Comparison of ENCODE assay signal across 9 cellular contexts in the genomic region with DNA sequence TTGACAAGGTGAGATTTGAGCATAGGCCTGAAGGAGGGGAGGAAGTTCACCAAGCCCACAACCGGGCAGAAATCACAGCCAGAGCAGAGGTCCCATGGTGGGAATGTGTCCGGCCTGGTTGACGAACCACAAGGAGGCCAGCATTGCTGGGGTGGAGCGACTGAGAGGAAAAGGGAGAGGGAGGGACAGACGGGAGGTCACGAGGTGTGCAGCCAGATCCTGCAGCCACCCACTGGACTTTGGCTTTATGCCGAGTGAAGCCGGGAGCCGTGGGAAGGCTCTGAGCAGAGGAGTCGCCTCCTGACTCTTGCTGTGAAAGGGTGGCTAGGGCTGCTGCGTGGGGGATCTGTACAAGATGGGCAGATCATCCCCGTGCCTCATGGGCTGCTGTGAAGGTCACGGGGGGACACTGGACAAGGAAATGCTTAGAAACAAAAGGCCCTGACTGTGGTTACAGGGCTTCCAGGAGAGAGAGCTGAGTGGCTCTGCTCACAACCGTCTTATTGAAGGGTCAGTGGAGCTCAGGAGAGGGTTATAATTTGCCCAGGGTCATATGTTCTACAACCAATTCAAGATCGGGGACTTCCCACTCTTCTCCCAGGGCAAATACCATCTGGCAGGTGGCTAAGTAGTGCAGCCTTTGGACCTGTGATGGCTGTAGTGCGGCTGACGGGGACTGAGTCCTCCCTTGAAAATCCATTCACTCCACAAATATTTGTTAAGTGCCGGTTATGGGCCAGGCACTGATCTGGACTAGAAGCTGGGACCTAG. TPM values are rescaled to one million over a fixed set of nuclear protein-coding genes. Genes with fewer than 3 reads are reported as not detected.
A peak's percentile ranks its signal among the peaks of the same experiment; 100 is the strongest.
DNase-seq lines count a peak whose midpoint lies in the region; ATAC-seq and TF ChIP-seq lines count a peak whose summit lies in the region.
"Had no signal": no experiment of that assay in that cellular context is flagged by ENCODE, and none has a peak within 500 bp of the region (broad histone marks: within the 10 kb centered on the region; RNA-seq: fewer than 3 reads in every experiment).

No MANE protein-coding gene starts in this region.

- H3K27ac Mint-ChIP-seq in activated B cell treated with CpG ODN at 0.5 μM for 24 hours = peak overlapping the region; percentile 94
- peak overlapping the region; percentile 45 to 100 (median 98) for H3K27ac Mint-ChIP-seq in naive B cell
- H3K27ac Mint-ChIP-seq in naive thymus-derived CD4-positive, alpha-beta T cell = no peak overlapping the region

- DNase-seq in activated B cell treated with CpG ODN at 0.5 μM for 24 hours (no peak), Right ventricle myocardium inferior (ENCODE audit: missing footprints) (peak; percentile 74), naive B cell (no peak), upper lobe of left lung (peak in 1 of 2 donors; percentile 50)
- no peak for DNase-seq in naive thymus-derived CD4-positive, alpha-beta T cell
- DNase-seq: activated naive CD4-positive, alpha-beta T cell treated with anti-CD3 and anti-CD28 coated beads, Interleukin-2, amount 50 U/mL, for 16 hours; NCI-H526 had no signal

- POLR2A ChIA-PET in activated B cell treated with CpG ODN at 0.5 μM for 24 hours (lab: Charles Lee) = interaction anchor here (43.9 kb wide), 1 partner anchor 20 kb away, joined by 2478 read pairs; a partner anchor contains a TSS
- POLR2A ChIA-PET in naive thymus-derived CD4-positive, alpha-beta T cell (lab: Charles Lee) = no interaction called here

- no peaks in the 10 kb centered on the region for H3K27me3 ChIP-seq in upper lobe of left lung
- no peaks in the 10 kb centered on the region for H3K27me3 ChIP-seq in naive thymus-derived CD4-positive, alpha-beta T cell (ENCODE audit: control insufficient read depth in 2 of 2, insufficient read depth in 2 of 2, low read length in 2 of 2)

- H3K4me1 Mint-ChIP-seq in activated B cell treated with CpG ODN at 0.5 μM for 24 hours (peaks cover 59% of the 10 kb centered on the region), naive B cell (peaks cover 49 to 61% (median 61%) of the 10 kb centered on the region in 3 donors)
- peaks cover 0 to 5% (median 0%) of the 10 kb centered on the region in 7 donors for H3K4me1 Mint-ChIP-seq in naive thymus-derived CD4-positive, alpha-beta T cell

- peak overlapping the region in 3 of 4 donors; percentile 50 to 68 (median 54) for H3K27ac ChIP-seq in upper lobe of left lung
- no peak overlapping the region for H3K27ac ChIP-seq in naive thymus-derived CD4-positive, alpha-beta T cell (ENCODE audit: low read depth, low read length)

- ATAC-seq in activated B cell treated with CpG ODN at 0.5 μM for 24 hours (ENCODE audit: low read depth) (no peak), Right ventricle myocardium inferior (peak; percentile 74), naive B cell (ENCODE audit: low read depth in 2 of 2) (no peak), upper lobe of left lung (ENCODE audit: low FRiP score in 2 of 2) (peak; percentile 41 to 66), HG03095 (IDR thresholded peaks at IDR 0.05; ENCODE audit: unreplicated experiment) (no peak), HG02885 (IDR thresholded peaks at IDR 0.05; ENCODE audit: poor library complexity, unreplicated experiment) (no peak)
- ATAC-seq in naive thymus-derived CD4-positive, alpha-beta T cell = no peak

- TF ChIP-seq CTCF in activated B cell treated with CpG ODN at 0.5 μM for 24 hours (IDR thresholded peaks at IDR 0.05) = no peak
- no peak for TF ChIP-seq CTCF in upper lobe of left lung (IDR thresholded peaks at IDR 0.05)

- H3K27me3 Mint-ChIP-seq in activated B cell treated with CpG ODN at 0.5 μM for 24 hours (no peaks in the 10 kb centered on the region), naive B cell (no peaks in the 10 kb centered on the region)
- H3K27me3 Mint-ChIP-seq in naive thymus-derived CD4-positive, alpha-beta T cell = peaks cover 0 to 5% (median 0%) of the 10 kb centered on the region in 5 donors

- CTCF ChIA-PET in activated B cell treated with CpG ODN at 0.5 μM for 24 hours (lab: Charles Lee) = no interaction called here
- CTCF ChIA-PET in naive thymus-derived CD4-positive, alpha-beta T cell (lab: Charles Lee) = no interaction called here

- no peaks in the 10 kb centered on the region for H3K36me3 ChIP-seq in upper lobe of left lung
- H3K36me3 ChIP-seq in naive thymus-derived CD4-positive, alpha-beta T cell (ENCODE audit: control insufficient read depth in 2 of 3, insufficient read depth in 3 of 3, low read length in 3 of 3) = no peaks in the 10 kb centered on the region

- H3K9me3 ChIP-seq in upper lobe of left lung = no peaks in the 10 kb centered on the region
- H3K9me3 ChIP-seq in naive thymus-derived CD4-positive, alpha-beta T cell (ENCODE audit: control insufficient read depth in 2 of 3, low read length in 3 of 3) = no peaks in the 10 kb centered on the region

- no peak for TF ChIP-seq EP300 in upper lobe of left lung (IDR thresholded peaks at IDR 0.05)

- H3K9me3 Mint-ChIP-seq in activated B cell treated with CpG ODN at 0.5 μM for 24 hours (no peaks in the 10 kb centered on the region), naive B cell (no peaks in the 10 kb centered on the region)
- peaks cover 0 to 1% (median 0%) of the 10 kb centered on the region in 11 donors for H3K9me3 Mint-ChIP-seq in naive thymus-derived CD4-positive, alpha-beta T cell

- H3K4me1 ChIP-seq in upper lobe of left lung = peaks cover 7 to 8% (median 8%) of the 10 kb centered on the region in 4 donors
- no peaks in the 10 kb centered on the region for H3K4me1 ChIP-seq in naive thymus-derived CD4-positive, alpha-beta T cell (ENCODE audit: control insufficient read depth in 2 of 2, insufficient read depth in 2 of 2, low read length in 2 of 2)

- intact Hi-C loops in activated B cell treated with CpG ODN at 0.5 μM for 24 hours (cut with micrococcal nuclease) (no loop called here), Right ventricle myocardium inferior (cut with DNase I) (no loop called here)
- intact Hi-C loops in naive thymus-derived CD4-positive, alpha-beta T cell (cut with micrococcal nuclease) = no loop called here

- WGBS in upper lobe of left lung, 2 donors = 59 to 70% methylated on average over 15 to 18 of the region's 18 CpGs

- H3K36me3 Mint-ChIP-seq in activated B cell treated with CpG ODN at 0.5 μM for 24 hours (ENCODE audit: low read depth) = no peaks in the 10 kb centered on the region
- no peaks in the 10 kb centered on the region for H3K36me3 Mint-ChIP-seq in naive B cell
- H3K36me3 Mint-ChIP-seq in naive thymus-derived CD4-positive, alpha-beta T cell = peaks cover 0 to 4% (median 0%) of the 10 kb centered on the region in 5 donors

- H3K4me3 Mint-ChIP-seq in activated B cell treated with CpG ODN at 0.5 μM for 24 hours (peak overlapping the region; percentile 44), naive B cell (peak overlapping the region in 7 of 8 donors; percentile 23 to 91 (median 87))
- H3K4me3 Mint-ChIP-seq in naive thymus-derived CD4-positive, alpha-beta T cell = no peak overlapping the region

- TF ChIP-seq POLR2A in upper lobe of left lung (IDR thresholded peaks at IDR 0.05) = no peak

- H3K4me3 ChIP-seq in upper lobe of left lung = no peak overlapping the region
- H3K4me3 ChIP-seq in naive thymus-derived CD4-positive, alpha-beta T cell (ENCODE audit: low read length) = no peak overlapping the region

RNA-seq across cellular contexts. Expression of a gene that starts 15.6 kb away (rescaled TPM):
- total RNA-seq in activated B cell treated with CpG ODN at 0.5 μM for 24 hours (5,323 and 5,628 TPM in 2 replicates), Right ventricle myocardium inferior (327 TPM), upper lobe of left lung (1,000 to 10,000 TPM in 5 of 6 donors, 100 to 1,000 TPM in 1; 957 to 4,783 (median 3,180) TPM)
- polyA plus RNA-seq in naive B cell (ENCODE audit: low read depth in 6 of 6) = over 10,000 TPM; 22,737 to 35,313 (median 25,671) TPM
- 1,000 to 10,000 TPM in 1 of 5 experiments, 100 to 1,000 TPM in 4; 153 to 1,948 (median 540) TPM for total RNA-seq in naive thymus-derived CD4-positive, alpha-beta T cell
- 100 to 1,000 TPM; 295 to 413 TPM for polyA plus RNA-seq in naive thymus-derived CD4-positive, alpha-beta T cell

RNA-seq across cellular contexts. Expression of a gene that starts 21.2 kb away (rescaled TPM):
- 4,086 and 4,865 TPM in 2 replicates for total RNA-seq in activated B cell treated with CpG ODN at 0.5 μM for 24 hours
- 1,267 TPM for total RNA-seq in Right ventricle myocardium inferior
- 1,000 to 10,000 TPM; 4,594 to 6,671 (median 5,653) TPM for polyA plus RNA-seq in naive B cell (ENCODE audit: low read depth in 6 of 6)
- 1,000 to 10,000 TPM in 5 of 6 donors, 100 to 1,000 TPM in 1; 806 to 1,982 (median 1,727) TPM for total RNA-seq in upper lobe of left lung
- 1,000 to 10,000 TPM; 2,331 to 7,378 (median 6,414) TPM for total RNA-seq in naive thymus-derived CD4-positive, alpha-beta T cell
- over 10,000 TPM in 1 of 2 donors, 1,000 to 10,000 TPM in 1; 8,640 to 11,248 TPM for polyA plus RNA-seq in naive thymus-derived CD4-positive, alpha-beta T cell

Comparison
In these comparisons a context has a peak if more than half of its experiments do, and no peak if none do; other contexts are left out.
1. ATAC-seq: peak in Right ventricle myocardium inferior (single experiment) and upper lobe of left lung (2 of 2); none in activated B cell treated with CpG ODN at 0.5 μM for 24 hours (single experiment), naive B cell (0 of 2), HG03095 (single experiment), naive thymus-derived CD4-positive, alpha-beta T cell (single experiment) and HG02885 (single experiment).
2. H3K27ac Mint-ChIP-seq: peak in activated B cell treated with CpG ODN at 0.5 μM for 24 hours (single experiment) and naive B cell (6 of 6); none in naive thymus-derived CD4-positive, alpha-beta T cell (0 of 9).
3. H3K4me3 Mint-ChIP-seq: peak in activated B cell treated with CpG ODN at 0.5 μM for 24 hours (single experiment) and naive B cell (7 of 8); none in naive thymus-derived CD4-positive, alpha-beta T cell (0 of 10).